Comparison of ENCODE assay signal across 27 cellular contexts in the genomic region with DNA sequence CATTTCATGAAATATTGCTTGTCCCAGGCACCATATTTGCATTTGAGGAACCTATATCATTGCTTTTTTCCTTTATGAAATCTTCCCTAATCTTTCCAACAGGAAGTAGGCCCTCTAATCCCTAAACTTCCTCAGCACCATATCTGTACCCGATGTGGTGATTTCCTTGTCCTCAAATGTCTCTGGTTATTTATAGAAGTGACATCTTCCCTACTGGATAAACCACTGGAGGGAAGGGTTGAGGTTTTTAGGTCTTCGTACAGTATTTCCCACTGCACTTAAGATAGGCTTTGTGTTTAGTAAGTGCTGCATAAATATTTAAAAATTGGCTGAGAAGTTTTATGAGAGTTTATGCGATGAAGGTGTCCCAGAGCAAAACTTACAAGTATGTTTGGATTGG.
"Had no signal": no experiment of that assay in that cellular context is flagged by ENCODE, and none has a peak within 500 bp of the region (broad histone marks: within the 10 kb centered on the region; RNA-seq: fewer than 3 reads in every experiment).

No MANE protein-coding gene starts in this region.

- H3K4me3 ChIP-seq: heart right ventricle, hepatocyte, left ventricle myocardium inferior, lung, mucosa of descending colon, neural progenitor cell, ovary, right atrium auricular region, right lobe of liver, skin epidermis, spleen, suprapubic skin, thoracic aorta, tibial artery, upper lobe of right lung had no signal

- H3K27me3 Mint-ChIP-seq: stimulated activated naive CD8-positive, alpha-beta T cell treated with anti-CD3 and anti-CD28 coated beads, Interleukin-15, Interleukin-2, amounts not matched to agents 100 ng/mL and 50 ng/mL, for 24 hours had no signal

- H3K36me3 ChIP-seq: heart right ventricle, left ventricle myocardium inferior, neural progenitor cell, neutrophil, ovary, right atrium auricular region, right lobe of liver, spleen, suprapubic skin, thoracic aorta, tibial artery, upper lobe of right lung had no signal

- H3K9ac ChIP-seq: neural progenitor cell had no signal

- H3K27ac Mint-ChIP-seq: natural killer cell; nephron progenitor cell; neural progenitor cell; progenitor cell of endocrine pancreas; stimulated activated effector memory CD8-positive, alpha-beta T cell treated with anti-CD3 and anti-CD28 coated beads, Interleukin-12 subunit alpha, Interleukin-12 subunit beta, amount 100 ng/mL, for 72 hours; stimulated activated naive CD8-positive, alpha-beta T cell treated with anti-CD3 and anti-CD28 coated beads, Interleukin-15, Interleukin-2, amounts not matched to agents 100 ng/mL and 50 ng/mL, for 24 hours had no signal

- H3K27me3 ChIP-seq: heart right ventricle, hepatocyte, neural progenitor cell, neutrophil, ovary, right atrium auricular region, right lobe of liver, spleen, suprapubic skin, tibial artery, upper lobe of right lung had no signal

- ATAC-seq: mucosa of descending colon; natural killer cell; stimulated activated effector memory CD8-positive, alpha-beta T cell treated with anti-CD3 and anti-CD28 coated beads, Interleukin-12 subunit alpha, Interleukin-12 subunit beta, amount 100 ng/mL, for 72 hours; upper lobe of right lung had no signal

- H3K9me3 Mint-ChIP-seq: natural killer cell; nephron progenitor cell; neural progenitor cell; stimulated activated effector memory CD8-positive, alpha-beta T cell treated with anti-CD3 and anti-CD28 coated beads, Interleukin-12 subunit alpha, Interleukin-12 subunit beta, amount 100 ng/mL, for 72 hours; stimulated activated naive CD8-positive, alpha-beta T cell treated with anti-CD3 and anti-CD28 coated beads, Interleukin-15, Interleukin-2, amounts not matched to agents 100 ng/mL and 50 ng/mL, for 24 hours had no signal

- H3K79me2 ChIP-seq: hepatocyte had no signal

- H2AFZ ChIP-seq: hepatocyte, neural progenitor cell had no signal

- H3K36me3 Mint-ChIP-seq: natural killer cell; neural progenitor cell; stimulated activated effector memory CD8-positive, alpha-beta T cell treated with anti-CD3 and anti-CD28 coated beads, Interleukin-12 subunit alpha, Interleukin-12 subunit beta, amount 100 ng/mL, for 72 hours had no signal

- H3K27ac ChIP-seq: heart right ventricle, hepatocyte, left ventricle myocardium inferior, neural progenitor cell, neutrophil, ovary, right atrium auricular region, right lobe of liver, skin epidermis, spleen, suprapubic skin, thoracic aorta, tibial artery, upper lobe of right lung had no signal

- H3K4me1 ChIP-seq: left ventricle myocardium inferior, right atrium auricular region, right lobe of liver, spleen, suprapubic skin, tibial artery had no signal

- H3K4me3 Mint-ChIP-seq: natural killer cell; nephron progenitor cell; neural progenitor cell; stimulated activated effector memory CD8-positive, alpha-beta T cell treated with anti-CD3 and anti-CD28 coated beads, Interleukin-12 subunit alpha, Interleukin-12 subunit beta, amount 100 ng/mL, for 72 hours; stimulated activated naive CD8-positive, alpha-beta T cell treated with anti-CD3 and anti-CD28 coated beads, Interleukin-15, Interleukin-2, amounts not matched to agents 100 ng/mL and 50 ng/mL, for 24 hours had no signal

- H3K9me3 ChIP-seq: heart right ventricle, left ventricle myocardium inferior, mucosa of descending colon, neutrophil, ovary, right atrium auricular region, right lobe of liver, spleen, suprapubic skin, thoracic aorta, tibial artery, upper lobe of right lung had no signal

- H3K4me1 Mint-ChIP-seq: natural killer cell; stimulated activated effector memory CD8-positive, alpha-beta T cell treated with anti-CD3 and anti-CD28 coated beads, Interleukin-12 subunit alpha, Interleukin-12 subunit beta, amount 100 ng/mL, for 72 hours had no signal

- DNase-seq: heart right ventricle; islet precursor cell; left ventricle myocardium inferior; midbrain; mucosa of descending colon; natural killer cell; nephron progenitor cell; occipital lobe; ovary; right lobe of liver; spleen; stimulated activated CD4-positive, alpha-beta T cell treated with anti-CD3 and anti-CD28 coated beads, Interleukin-4, amount 100 ng/mL, for 24 hours; stimulated activated naive CD4-positive, alpha-beta T cell; tibial artery; trophoblast cell; upper lobe of right lung had no signal

- H3K4me2 ChIP-seq: hepatocyte, neural progenitor cell had no signal
